Comparison of ENCODE assay signal across 1 cellular context in genomic region chr17:82716383-82717181, GRCh38.
TF ChIP-seq lines count a peak whose summit lies in the region.

A gene with protein sequence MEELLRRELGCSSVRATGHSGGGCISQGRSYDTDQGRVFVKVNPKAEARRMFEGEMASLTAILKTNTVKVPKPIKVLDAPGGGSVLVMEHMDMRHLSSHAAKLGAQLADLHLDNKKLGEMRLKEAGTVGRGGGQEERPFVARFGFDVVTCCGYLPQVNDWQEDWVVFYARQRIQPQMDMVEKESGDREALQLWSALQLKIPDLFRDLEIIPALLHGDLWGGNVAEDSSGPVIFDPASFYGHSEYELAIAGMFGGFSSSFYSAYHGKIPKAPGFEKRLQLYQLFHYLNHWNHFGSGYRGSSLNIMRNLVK (plus strand): TSS chr17:82716706. CDS start chr17:82716756, 50 bp downstream.

TF ChIP-seq in K562, 482 proteins besides CTCF, POLR2A, EP300 and RAD21 (continued from another document and continues in another):
- TF ChIP-seq, protein P1, sequence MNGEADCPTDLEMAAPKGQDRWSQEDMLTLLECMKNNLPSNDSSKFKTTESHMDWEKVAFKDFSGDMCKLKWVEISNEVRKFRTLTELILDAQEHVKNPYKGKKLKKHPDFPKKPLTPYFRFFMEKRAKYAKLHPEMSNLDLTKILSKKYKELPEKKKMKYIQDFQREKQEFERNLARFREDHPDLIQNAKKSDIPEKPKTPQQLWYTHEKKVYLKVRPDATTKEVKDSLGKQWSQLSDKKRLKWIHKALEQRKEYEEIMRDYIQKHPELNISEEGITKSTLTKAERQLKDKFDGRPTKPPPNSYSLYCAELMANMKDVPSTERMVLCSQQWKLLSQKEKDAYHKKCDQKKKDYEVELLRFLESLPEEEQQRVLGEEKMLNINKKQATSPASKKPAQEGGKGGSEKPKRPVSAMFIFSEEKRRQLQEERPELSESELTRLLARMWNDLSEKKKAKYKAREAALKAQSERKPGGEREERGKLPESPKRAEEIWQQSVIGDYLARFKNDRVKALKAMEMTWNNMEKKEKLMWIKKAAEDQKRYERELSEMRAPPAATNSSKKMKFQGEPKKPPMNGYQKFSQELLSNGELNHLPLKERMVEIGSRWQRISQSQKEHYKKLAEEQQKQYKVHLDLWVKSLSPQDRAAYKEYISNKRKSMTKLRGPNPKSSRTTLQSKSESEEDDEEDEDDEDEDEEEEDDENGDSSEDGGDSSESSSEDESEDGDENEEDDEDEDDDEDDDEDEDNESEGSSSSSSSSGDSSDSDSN (IDR thresholded peaks at IDR 0.05; ENCODE audit: borderline replicate concordance in 1 of 2, low read depth in 2 of 2, low read length in 2 of 2): 0 out of 4 replicates have a peak, but pooled peaks of 1 of the 2 experiments have one; percentile 56
- TF ChIP-seq RB1 (IDR thresholded peaks at IDR 0.05; ENCODE audit: low read depth): peak; percentile 88
- no peak for TF ChIP-seq ZNF395 (CRISPR knock-in tag; IDR thresholded peaks at IDR 0.05)
- no peak for TF ChIP-seq GATAD2B (IDR thresholded peaks at IDR 0.05; ENCODE audit: borderline replicate concordance)
- no peak for TF ChIP-seq ELK3 (CRISPR knock-in tag; IDR thresholded peaks at IDR 0.05)
- TF ChIP-seq, protein P2, sequence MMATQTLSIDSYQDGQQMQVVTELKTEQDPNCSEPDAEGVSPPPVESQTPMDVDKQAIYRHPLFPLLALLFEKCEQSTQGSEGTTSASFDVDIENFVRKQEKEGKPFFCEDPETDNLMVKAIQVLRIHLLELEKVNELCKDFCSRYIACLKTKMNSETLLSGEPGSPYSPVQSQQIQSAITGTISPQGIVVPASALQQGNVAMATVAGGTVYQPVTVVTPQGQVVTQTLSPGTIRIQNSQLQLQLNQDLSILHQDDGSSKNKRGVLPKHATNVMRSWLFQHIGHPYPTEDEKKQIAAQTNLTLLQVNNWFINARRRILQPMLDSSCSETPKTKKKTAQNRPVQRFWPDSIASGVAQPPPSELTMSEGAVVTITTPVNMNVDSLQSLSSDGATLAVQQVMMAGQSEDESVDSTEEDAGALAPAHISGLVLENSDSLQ (IDR thresholded peaks at IDR 0.05): no peak
- TF ChIP-seq ATF1 (CRISPR knock-in tag; IDR thresholded peaks at IDR 0.05): no peak
- 0 out of 2 replicates have a peak, but pooled peaks have one; percentile 31 for TF ChIP-seq ATF1 (tag; IDR thresholded peaks at IDR 0.05)
- TF ChIP-seq SAP30 (IDR thresholded peaks at IDR 0.05; ENCODE audit: borderline replicate concordance, insufficient read depth, low read depth, low read length, poor library complexity, severe bottlenecking): no peak
- 0 out of 2 replicates have a peak, but pooled peaks have one; percentile 33 for TF ChIP-seq PML (IDR thresholded peaks at IDR 0.05; ENCODE audit: low read length)
- no peak for TF ChIP-seq CBX8 (IDR thresholded peaks at IDR 0.05; ENCODE audit: borderline replicate concordance, extremely low read depth, low read depth, low read length, poor library complexity, severe bottlenecking)
- TF ChIP-seq, protein P3, sequence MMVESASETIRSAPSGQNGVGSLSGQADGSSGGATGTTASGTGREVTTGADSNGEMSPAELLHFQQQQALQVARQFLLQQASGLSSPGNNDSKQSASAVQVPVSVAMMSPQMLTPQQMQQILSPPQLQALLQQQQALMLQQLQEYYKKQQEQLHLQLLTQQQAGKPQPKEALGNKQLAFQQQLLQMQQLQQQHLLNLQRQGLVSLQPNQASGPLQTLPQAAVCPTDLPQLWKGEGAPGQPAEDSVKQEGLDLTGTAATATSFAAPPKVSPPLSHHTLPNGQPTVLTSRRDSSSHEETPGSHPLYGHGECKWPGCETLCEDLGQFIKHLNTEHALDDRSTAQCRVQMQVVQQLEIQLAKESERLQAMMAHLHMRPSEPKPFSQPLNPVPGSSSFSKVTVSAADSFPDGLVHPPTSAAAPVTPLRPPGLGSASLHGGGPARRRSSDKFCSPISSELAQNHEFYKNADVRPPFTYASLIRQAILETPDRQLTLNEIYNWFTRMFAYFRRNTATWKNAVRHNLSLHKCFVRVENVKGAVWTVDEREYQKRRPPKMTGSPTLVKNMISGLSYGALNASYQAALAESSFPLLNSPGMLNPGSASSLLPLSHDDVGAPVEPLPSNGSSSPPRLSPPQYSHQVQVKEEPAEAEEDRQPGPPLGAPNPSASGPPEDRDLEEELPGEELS (CRISPR knock-in tag; IDR thresholded peaks at IDR 0.05; ENCODE audit: borderline replicate concordance): no peak
- TF ChIP-seq NR1H2 (CRISPR knock-in tag; IDR thresholded peaks at IDR 0.05): no peak
- no peak for TF ChIP-seq NELFE (IDR thresholded peaks at IDR 0.05; ENCODE audit: insufficient read depth, insufficient read length)
- TF ChIP-seq FOXJ3 (CRISPR knock-in tag; IDR thresholded peaks at IDR 0.05): no peak
- TF ChIP-seq HDAC1 (IDR thresholded peaks at IDR 0.05): peak in 1 of 2 experiments; percentile 65; a peak in 2 of 4 replicates
- peak; percentile 66; the same call in 1 of the 2 replicates for TF ChIP-seq SAFB (IDR thresholded peaks at IDR 0.05; ENCODE audit: borderline replicate concordance, low read depth, low read length)
- no peak for TF ChIP-seq CBX1 (IDR thresholded peaks at IDR 0.05; ENCODE audit: low read depth)
- no peak for TF ChIP-seq MYC (IDR thresholded peaks at IDR 0.05; ENCODE audit: low read depth, low read length)
- no peak for TF ChIP-seq MYC (CRISPR knock-in tag; IDR thresholded peaks at IDR 0.05; ENCODE audit: borderline replicate concordance, low read depth)
- no peak for TF ChIP-seq SNAPC5 (CRISPR knock-in tag; IDR thresholded peaks at IDR 0.05)
- TF ChIP-seq EP400 (IDR thresholded peaks at IDR 0.05): peak; percentile 44; the same call in 1 of the 2 replicates
- TF ChIP-seq, protein P4, sequence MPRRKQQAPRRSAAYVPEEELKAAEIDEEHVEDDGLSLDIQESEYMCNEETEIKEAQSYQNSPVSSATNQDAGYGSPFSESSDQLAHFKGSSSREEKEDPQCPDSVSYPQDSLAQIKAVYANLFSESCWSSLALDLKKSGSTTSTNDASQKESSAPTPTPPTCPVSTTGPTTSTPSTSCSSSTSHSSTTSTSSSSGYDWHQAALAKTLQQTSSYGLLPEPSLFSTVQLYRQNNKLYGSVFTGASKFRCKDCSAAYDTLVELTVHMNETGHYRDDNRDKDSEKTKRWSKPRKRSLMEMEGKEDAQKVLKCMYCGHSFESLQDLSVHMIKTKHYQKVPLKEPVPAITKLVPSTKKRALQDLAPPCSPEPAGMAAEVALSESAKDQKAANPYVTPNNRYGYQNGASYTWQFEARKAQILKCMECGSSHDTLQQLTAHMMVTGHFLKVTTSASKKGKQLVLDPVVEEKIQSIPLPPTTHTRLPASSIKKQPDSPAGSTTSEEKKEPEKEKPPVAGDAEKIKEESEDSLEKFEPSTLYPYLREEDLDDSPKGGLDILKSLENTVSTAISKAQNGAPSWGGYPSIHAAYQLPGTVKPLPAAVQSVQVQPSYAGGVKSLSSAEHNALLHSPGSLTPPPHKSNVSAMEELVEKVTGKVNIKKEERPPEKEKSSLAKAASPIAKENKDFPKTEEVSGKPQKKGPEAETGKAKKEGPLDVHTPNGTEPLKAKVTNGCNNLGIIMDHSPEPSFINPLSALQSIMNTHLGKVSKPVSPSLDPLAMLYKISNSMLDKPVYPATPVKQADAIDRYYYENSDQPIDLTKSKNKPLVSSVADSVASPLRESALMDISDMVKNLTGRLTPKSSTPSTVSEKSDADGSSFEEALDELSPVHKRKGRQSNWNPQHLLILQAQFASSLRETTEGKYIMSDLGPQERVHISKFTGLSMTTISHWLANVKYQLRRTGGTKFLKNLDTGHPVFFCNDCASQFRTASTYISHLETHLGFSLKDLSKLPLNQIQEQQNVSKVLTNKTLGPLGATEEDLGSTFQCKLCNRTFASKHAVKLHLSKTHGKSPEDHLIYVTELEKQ (CRISPR knock-in tag; IDR thresholded peaks at IDR 0.05): no peak
- TF ChIP-seq POLR2G (IDR thresholded peaks at IDR 0.05; ENCODE audit: low read depth, low read length): peak; percentile 89
- no peak for TF ChIP-seq PCBP1 (IDR thresholded peaks at IDR 0.05; ENCODE audit: low read depth, low read length, poor library complexity, severe bottlenecking)
- TF ChIP-seq HNRNPLL (IDR thresholded peaks at IDR 0.05; ENCODE audit: low read depth, low read length, poor library complexity, severe bottlenecking): peak; percentile 19
- TF ChIP-seq GABPA (tag; conservative IDR thresholded peaks at IDR 0.05; ENCODE audit: low read depth): peak; percentile 86
- peak; percentile 18; the same call in 1 of the 2 replicates for TF ChIP-seq NFIC (IDR thresholded peaks at IDR 0.05)
- TF ChIP-seq BMI1 (IDR thresholded peaks at IDR 0.05; ENCODE audit: low read length): no peak
- peak; percentile 21 to 85; a peak in 2 of 4 replicates for TF ChIP-seq SIN3A (IDR thresholded peaks at IDR 0.05; ENCODE audit: borderline replicate concordance in 2 of 2, control insufficient read depth in 1 of 2, low read depth in 2 of 2, low read length in 2 of 2)
- no peak for TF ChIP-seq TCF7 (IDR thresholded peaks at IDR 0.05; ENCODE audit: borderline replicate concordance)
- TF ChIP-seq, protein P5, sequence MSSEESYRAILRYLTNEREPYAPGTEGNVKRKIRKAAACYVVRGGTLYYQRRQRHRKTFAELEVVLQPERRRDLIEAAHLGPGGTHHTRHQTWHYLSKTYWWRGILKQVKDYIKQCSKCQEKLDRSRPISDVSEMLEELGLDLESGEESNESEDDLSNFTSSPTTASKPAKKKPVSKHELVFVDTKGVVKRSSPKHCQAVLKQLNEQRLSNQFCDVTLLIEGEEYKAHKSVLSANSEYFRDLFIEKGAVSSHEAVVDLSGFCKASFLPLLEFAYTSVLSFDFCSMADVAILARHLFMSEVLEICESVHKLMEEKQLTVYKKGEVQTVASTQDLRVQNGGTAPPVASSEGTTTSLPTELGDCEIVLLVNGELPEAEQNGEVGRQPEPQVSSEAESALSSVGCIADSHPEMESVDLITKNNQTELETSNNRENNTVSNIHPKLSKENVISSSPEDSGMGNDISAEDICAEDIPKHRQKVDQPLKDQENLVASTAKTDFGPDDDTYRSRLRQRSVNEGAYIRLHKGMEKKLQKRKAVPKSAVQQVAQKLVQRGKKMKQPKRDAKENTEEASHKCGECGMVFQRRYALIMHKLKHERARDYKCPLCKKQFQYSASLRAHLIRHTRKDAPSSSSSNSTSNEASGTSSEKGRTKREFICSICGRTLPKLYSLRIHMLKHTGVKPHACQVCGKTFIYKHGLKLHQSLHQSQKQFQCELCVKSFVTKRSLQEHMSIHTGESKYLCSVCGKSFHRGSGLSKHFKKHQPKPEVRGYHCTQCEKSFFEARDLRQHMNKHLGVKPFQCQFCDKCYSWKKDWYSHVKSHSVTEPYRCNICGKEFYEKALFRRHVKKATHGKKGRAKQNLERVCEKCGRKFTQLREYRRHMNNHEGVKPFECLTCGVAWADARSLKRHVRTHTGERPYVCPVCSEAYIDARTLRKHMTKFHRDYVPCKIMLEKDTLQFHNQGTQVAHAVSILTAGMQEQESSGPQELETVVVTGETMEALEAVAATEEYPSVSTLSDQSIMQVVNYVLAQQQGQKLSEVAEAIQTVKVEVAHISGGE (CRISPR knock-in tag; IDR thresholded peaks at IDR 0.05): peak in 1 of 3 experiments; percentile 51; a peak in 1 of 6 replicates
- TF ChIP-seq, protein P6, sequence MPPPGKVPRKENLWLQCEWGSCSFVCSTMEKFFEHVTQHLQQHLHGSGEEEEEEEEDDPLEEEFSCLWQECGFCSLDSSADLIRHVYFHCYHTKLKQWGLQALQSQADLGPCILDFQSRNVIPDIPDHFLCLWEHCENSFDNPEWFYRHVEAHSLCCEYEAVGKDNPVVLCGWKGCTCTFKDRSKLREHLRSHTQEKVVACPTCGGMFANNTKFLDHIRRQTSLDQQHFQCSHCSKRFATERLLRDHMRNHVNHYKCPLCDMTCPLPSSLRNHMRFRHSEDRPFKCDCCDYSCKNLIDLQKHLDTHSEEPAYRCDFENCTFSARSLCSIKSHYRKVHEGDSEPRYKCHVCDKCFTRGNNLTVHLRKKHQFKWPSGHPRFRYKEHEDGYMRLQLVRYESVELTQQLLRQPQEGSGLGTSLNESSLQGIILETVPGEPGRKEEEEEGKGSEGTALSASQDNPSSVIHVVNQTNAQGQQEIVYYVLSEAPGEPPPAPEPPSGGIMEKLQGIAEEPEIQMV (tag; conservative IDR thresholded peaks at IDR 0.05; ENCODE audit: low read depth): no peak
- no peak for TF ChIP-seq MCM7 (IDR thresholded peaks at IDR 0.05)
